Comparison of ENCODE assay signal across 8 cellular contexts in the genomic region with DNA sequence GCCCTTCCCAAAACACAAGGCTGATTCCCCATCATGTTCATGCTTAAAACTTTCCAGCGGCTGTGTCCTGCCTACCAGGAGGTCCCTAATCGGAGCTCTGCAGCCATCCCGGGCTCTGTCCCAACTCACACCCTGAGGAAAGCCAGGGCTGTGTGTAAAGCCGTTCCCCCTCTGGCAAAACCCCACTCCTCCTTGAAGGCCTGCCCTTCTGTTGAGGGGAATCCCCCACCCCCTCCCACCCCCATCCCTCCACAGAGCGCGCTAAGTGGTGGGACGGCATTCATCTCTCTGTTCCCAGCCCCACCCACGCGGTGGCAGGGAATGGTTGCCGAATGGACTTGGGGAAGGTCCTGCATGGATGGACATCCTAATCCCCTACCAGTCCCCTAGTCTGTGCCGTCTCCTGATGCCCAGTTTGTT. TPM values are rescaled to one million over a fixed set of nuclear protein-coding genes. Genes with fewer than 3 reads are reported as not detected.
DNase-seq lines count a peak whose midpoint lies in the region; ATAC-seq and TF ChIP-seq lines count a peak whose summit lies in the region.

No MANE protein-coding gene starts in this region.

- TF ChIP-seq CTCF in SU-DHL-6 (IDR thresholded peaks at IDR 0.05; ENCODE audit: insufficient read depth, low read length, poor library complexity, severe bottlenecking) (no peak), fibroblast of villous mesenchyme (IDR thresholded peaks at IDR 0.05; ENCODE audit: insufficient read depth, low read depth, low read length) (no peak), progenitor cell of endocrine pancreas (IDR thresholded peaks at IDR 0.05; ENCODE audit: unreplicated experiment) (no peak), GM20000 (IDR thresholded peaks at IDR 0.05; ENCODE audit: extremely low read depth, missing control alignments) (no peak)

- no peak overlapping the region for H3K27ac ChIP-seq in SU-DHL-6 (ENCODE audit: low read depth, low read length)

- peaks cover 9% of the 10 kb centered on the region for H3K4me1 Mint-ChIP-seq in progenitor cell of endocrine pancreas (ENCODE audit: low read depth)

- H3K36me3 ChIP-seq in ES-I3 (ENCODE audit: insufficient read depth, low read length) (no peaks in the 10 kb centered on the region), SU-DHL-6 (ENCODE audit: low read length) (no peaks in the 10 kb centered on the region)

- H3K36me3 Mint-ChIP-seq in progenitor cell of endocrine pancreas (ENCODE audit: insufficient read depth): peaks cover 21% of the 10 kb centered on the region

- peak overlapping the region; percentile 93 for H3K4me3 ChIP-seq in SU-DHL-6 (ENCODE audit: insufficient read depth, low read length, poor library complexity, severe bottlenecking)
- H3K4me3 ChIP-seq in fibroblast of villous mesenchyme (ENCODE audit: low read depth, low read length): peak overlapping the region; percentile 54

- H3K4me2 ChIP-seq in SU-DHL-6 (ENCODE audit: low read depth, low read length, poor library complexity, severe bottlenecking): peak overlapping the region; percentile 86

- ATAC-seq in GM18505 (IDR thresholded peaks at IDR 0.05; ENCODE audit: unreplicated experiment) (no peak), GM21381 (IDR thresholded peaks at IDR 0.05; ENCODE audit: unreplicated experiment) (no peak)

- H3K79me2 ChIP-seq in SU-DHL-6 (ENCODE audit: insufficient read depth, low read length): no peaks in the 10 kb centered on the region

- H4K20me1 ChIP-seq in SU-DHL-6 (ENCODE audit: low read depth, low read length): no peaks in the 10 kb centered on the region

- peak overlapping the region; percentile 72 for H2AFZ ChIP-seq in SU-DHL-6 (ENCODE audit: low read depth, low read length, severe bottlenecking)

- H3K9me3 ChIP-seq in ES-I3 (ENCODE audit: control insufficient read depth, insufficient read depth, low read length) (no peaks in the 10 kb centered on the region), SU-DHL-6 (ENCODE audit: insufficient read depth, low read length) (no peaks in the 10 kb centered on the region)

- no peak for TF ChIP-seq POLR2A in GM18505 (IDR thresholded peaks at IDR 0.05; ENCODE audit: borderline replicate concordance, extremely low read depth, insufficient read depth, insufficient read length)

- no peaks in the 10 kb centered on the region for H3K27me3 Mint-ChIP-seq in progenitor cell of endocrine pancreas

- no peaks in the 10 kb centered on the region for H3K27me3 ChIP-seq in SU-DHL-6 (ENCODE audit: low read length)

- peak overlapping the region; percentile 63 for H3K4me3 Mint-ChIP-seq in progenitor cell of endocrine pancreas (ENCODE audit: low read depth)

- no peak for DNase-seq in fibroblast of villous mesenchyme (ENCODE audit: low read depth)
- DNase-seq in progenitor cell of endocrine pancreas (ENCODE audit: low spot score, unreplicated experiment): no peak
- no peak for DNase-seq in GM20000 (ENCODE audit: low spot score)
- no peak for DNase-seq in NOMO-1 (lab: John Stamatoyannopoulos, UW; ENCODE audit: unreplicated experiment in 2 of 2)

- no peak overlapping the region for H3K27ac Mint-ChIP-seq in progenitor cell of endocrine pancreas

- 0 out of 2 replicates have a peak, but pooled peaks cover 3% of the 10 kb centered on the region for H3F3A ChIP-seq in SU-DHL-6 (ENCODE audit: insufficient read depth)

- H3K9ac ChIP-seq in ES-I3 (ENCODE audit: low read depth, low read length) (peak overlapping the region; percentile 38; the same call in 1 of the 2 replicates), SU-DHL-6 (ENCODE audit: low read length) (peak overlapping the region; percentile 77)

- H3K9me2 ChIP-seq in SU-DHL-6 (replicated peaks; ENCODE audit: insufficient read depth, low read length): no peaks in the 10 kb centered on the region

- peaks cover 9% of the 10 kb centered on the region; the same call in 1 of the 2 replicates for H3K4me1 ChIP-seq in ES-I3 (ENCODE audit: insufficient read depth, low read length)

- H3K9me3 Mint-ChIP-seq in progenitor cell of endocrine pancreas (ENCODE audit: low read depth): no peaks in the 10 kb centered on the region

RNA-seq across cellular contexts. Expression of gene TMEM120A, which starts 0.7 kb away (rescaled TPM):
- total RNA-seq in fibroblast of villous mesenchyme: 18.4 and 30.2 TPM in 2 replicates
- 35.7 and 39.3 TPM in 2 replicates for total RNA-seq in progenitor cell of endocrine pancreas

RNA-seq across cellular contexts. Expression of gene STYXL1, which starts 52.7 kb away (rescaled TPM):
- total RNA-seq in fibroblast of villous mesenchyme (31.2 and 35.4 TPM in 2 replicates), progenitor cell of endocrine pancreas (48.5 and 49.7 TPM in 2 replicates)

RNA-seq across cellular contexts. Expression of gene MDH2, which starts 52.8 kb away (rescaled TPM):
- total RNA-seq in fibroblast of villous mesenchyme (35.8 and 47.4 TPM in 2 replicates), progenitor cell of endocrine pancreas (119 and 122 TPM in 2 replicates)
